13 cellular contexts compared by ENCODE assay signal in genomic region chr17:79028496-79029326, GRCh38. TPM values are rescaled to one million over a fixed set of nuclear protein-coding genes. Genes with fewer than 3 reads are reported as not detected.
DNase-seq lines count a peak whose midpoint lies in the region; ATAC-seq, FAIRE-seq and TF ChIP-seq lines count a peak whose summit lies in the region.
"Had no signal": no experiment of that assay in that cellular context is flagged by ENCODE, and none has a peak within 500 bp of the region (broad histone marks: within the 10 kb centered on the region; RNA-seq: fewer than 3 reads in every experiment).

No MANE protein-coding gene starts in this region.

- H3K9me3 Mint-ChIP-seq in Calu3 (ENCODE audit: low read depth, unreplicated experiment), result no peaks in the 10 kb centered on the region
- no peaks in the 10 kb centered on the region for H3K9me3 Mint-ChIP-seq in naive thymus-derived CD4-positive, alpha-beta T cell
- H3K9me3 Mint-ChIP-seq: brain, nephron had no signal

- no peak for ATAC-seq in HG03095 (IDR thresholded peaks at IDR 0.05; ENCODE audit: unreplicated experiment)
- ATAC-seq in naive thymus-derived CD4-positive, alpha-beta T cell, result no peak

- H3F3A ChIP-seq in Loucy (ENCODE audit: low read depth), result no peaks in the 10 kb centered on the region

- DNase-seq in Calu3 (no peak), endothelial cell of umbilical vein (ENCODE audit: low read depth, low spot score) (no peak), sigmoid colon (peak; percentile 59), germinal center (ENCODE audit: low spot score) (no peak), DMS153 (lab: John Stamatoyannopoulos, UW) (no peak)
- no peak for DNase-seq in naive thymus-derived CD4-positive, alpha-beta T cell
- DNase-seq: activated CD4-positive, alpha-beta T cell treated with anti-CD3 and anti-CD28 coated beads, Interleukin-2, amount 50 U/mL, for 1 hour; hippocampal formation; MV-4-11 had no signal

- CTCF ChIA-PET in Calu3 (lab: Charles Lee), result interaction anchor here (0.5 to 1.6 kb wide), 5 partner anchors 8 to 264 kb away, joined by 3 to 6 read pairs (median 5); no protein-coding TSS in a partner anchor
- CTCF ChIA-PET in endothelial cell of umbilical vein (lab: Charles Lee), result interaction anchor here (0.5 to 6.2 kb wide), 8 partner anchors 8 to 372 kb away, joined by 3 to 91 read pairs (median 4); partner anchors contain the start of gene CANT1
- CTCF ChIA-PET in naive thymus-derived CD4-positive, alpha-beta T cell (lab: Charles Lee), result no interaction called here

- no peaks in the 10 kb centered on the region for H3K79me2 ChIP-seq in Loucy (ENCODE audit: insufficient read depth, low read length)
- no peaks in the 10 kb centered on the region for H3K79me2 ChIP-seq in endothelial cell of umbilical vein (ENCODE audit: control insufficient read depth, insufficient read depth, low read length)

- no peaks in the 10 kb centered on the region for H3K9me1 ChIP-seq in endothelial cell of umbilical vein (replicated peaks; ENCODE audit: control insufficient read depth, extremely low read depth, insufficient read depth, low read length)

- H3K36me3 ChIP-seq in Loucy (ENCODE audit: insufficient read depth, low read length) (no peaks in the 10 kb centered on the region), endothelial cell of umbilical vein (ENCODE audit: control insufficient read depth in 2 of 2, extremely low read depth in 1 of 2, insufficient read depth in 2 of 2, low read length in 2 of 2) (no peaks in the 10 kb centered on the region), sigmoid colon (no peaks in the 10 kb centered on the region)
- no peaks in the 10 kb centered on the region for H3K36me3 ChIP-seq in naive thymus-derived CD4-positive, alpha-beta T cell (ENCODE audit: control insufficient read depth in 2 of 3, insufficient read depth in 3 of 3, low read length in 3 of 3)

- no peaks in the 10 kb centered on the region for H3K9me2 ChIP-seq in Loucy (replicated peaks; ENCODE audit: low read depth, low read length)

- H2AFZ ChIP-seq in Loucy (ENCODE audit: low read length), result no peak overlapping the region
- H2AFZ ChIP-seq in endothelial cell of umbilical vein (ENCODE audit: low read depth, low read length), result no peak overlapping the region

- no peak overlapping the region for H3K27ac Mint-ChIP-seq in Calu3 (ENCODE audit: unreplicated experiment)
- no peak overlapping the region for H3K27ac Mint-ChIP-seq in naive thymus-derived CD4-positive, alpha-beta T cell
- H3K27ac Mint-ChIP-seq: nephron had no signal

- intact Hi-C loops in Calu3 (cut with micrococcal nuclease; ENCODE audit: unreplicated experiment) (no loop called here), endothelial cell of umbilical vein (cut with micrococcal nuclease) (loop anchor here (1.0 kb wide), 1 partner anchor 8 kb away; no protein-coding TSS in a partner anchor), sigmoid colon (cut with DNase I) (no loop called here)
- intact Hi-C loops in naive thymus-derived CD4-positive, alpha-beta T cell (cut with micrococcal nuclease), result no loop called here

- no peak overlapping the region for H3K4me3 Mint-ChIP-seq in Calu3 (ENCODE audit: low read depth, unreplicated experiment)
- no peak overlapping the region for H3K4me3 Mint-ChIP-seq in naive thymus-derived CD4-positive, alpha-beta T cell
- H3K4me3 Mint-ChIP-seq: brain had no signal

- peak; percentile 23 for TF ChIP-seq CTCF in Calu3 (IDR thresholded peaks at IDR 0.05; ENCODE audit: unreplicated experiment)
- peak; percentile 47 for TF ChIP-seq CTCF in Loucy (conservative IDR thresholded peaks at IDR 0.05; ENCODE audit: low read length)
- TF ChIP-seq CTCF in endothelial cell of umbilical vein (IDR thresholded peaks at IDR 0.05; ENCODE audit: extremely low read depth in 1 of 2, insufficient read depth in 1 of 2, low read depth in 1 of 2, low read length in 2 of 2), result peak; percentile 9 to 13
- TF ChIP-seq CTCF in sigmoid colon (IDR thresholded peaks at IDR 0.05), result no peak

- dilution Hi-C loops in endothelial cell of umbilical vein (cut with MboI; ENCODE audit: extremely low pct_ligation_motif_present, low sequenced_read_pairs), result no loop called here

- POLR2A ChIA-PET in endothelial cell of umbilical vein (lab: Charles Lee), result no interaction called here
- POLR2A ChIA-PET in naive thymus-derived CD4-positive, alpha-beta T cell (lab: Charles Lee), result no interaction called here

- TF ChIP-seq POLR2A in endothelial cell of umbilical vein (IDR thresholded peaks at IDR 0.05; ENCODE audit: low read depth, low read length) (no peak), sigmoid colon (IDR thresholded peaks at IDR 0.05) (no peak)

- TF ChIP-seq EP300 in sigmoid colon (IDR thresholded peaks at IDR 0.05), result no peak

- no peak overlapping the region for H3K27ac ChIP-seq in endothelial cell of umbilical vein (ENCODE audit: insufficient read depth, low read depth, low read length)
- H3K27ac ChIP-seq in sigmoid colon, result peak overlapping the region; percentile 60 to 81 (median 76)
- H3K27ac ChIP-seq in naive thymus-derived CD4-positive, alpha-beta T cell (ENCODE audit: low read depth, low read length), result no peak overlapping the region

- peaks cover 20% of the 10 kb centered on the region for H3K36me3 Mint-ChIP-seq in Calu3 (ENCODE audit: insufficient read depth, unreplicated experiment)
- H3K36me3 Mint-ChIP-seq in naive thymus-derived CD4-positive, alpha-beta T cell, result no peaks in the 10 kb centered on the region
- H3K36me3 Mint-ChIP-seq: brain had no signal

- H3K9me3 ChIP-seq in Loucy (ENCODE audit: insufficient read depth, low read depth, low read length) (no peaks in the 10 kb centered on the region), endothelial cell of umbilical vein (replicated peaks; ENCODE audit: control insufficient read depth, insufficient read depth, low read length) (no peaks in the 10 kb centered on the region), sigmoid colon (no peaks in the 10 kb centered on the region)
- no peaks in the 10 kb centered on the region for H3K9me3 ChIP-seq in naive thymus-derived CD4-positive, alpha-beta T cell (ENCODE audit: control insufficient read depth in 2 of 3, low read length in 3 of 3)

- BruUV-seq in Calu3 (replicated peaks; lab: Mats Ljungman, UMichigan) (no TSS peak), endothelial cell of umbilical vein (replicated peaks; lab: Mats Ljungman, UMichigan) (no TSS peak)

- H3K27me3 ChIP-seq in Loucy (ENCODE audit: insufficient read depth, low read length, poor library complexity, severe bottlenecking) (no peaks in the 10 kb centered on the region), endothelial cell of umbilical vein (ENCODE audit: control insufficient read depth in 2 of 2, insufficient read depth in 2 of 2, low read length in 2 of 2) (peaks cover 0 to 20% of the 10 kb centered on the region in 2 experiments), sigmoid colon (no peaks in the 10 kb centered on the region)
- no peaks in the 10 kb centered on the region for H3K27me3 ChIP-seq in naive thymus-derived CD4-positive, alpha-beta T cell (ENCODE audit: control insufficient read depth in 2 of 2, insufficient read depth in 2 of 2, low read length in 2 of 2)

- H3K9ac ChIP-seq in Loucy (ENCODE audit: low read depth, low read length, poor library complexity, severe bottlenecking) (no peak overlapping the region), endothelial cell of umbilical vein (replicated peaks; ENCODE audit: extremely low read depth, insufficient read depth, low read length) (no peak overlapping the region)

- 77 to 79% methylated on average over 17 of the region's 17 CpGs for WGBS in sigmoid colon, 2 donors

- no peaks in the 10 kb centered on the region for H4K20me1 ChIP-seq in Loucy (ENCODE audit: insufficient read depth, low read length, poor library complexity, severe bottlenecking)
- no peaks in the 10 kb centered on the region for H4K20me1 ChIP-seq in endothelial cell of umbilical vein (replicated peaks; ENCODE audit: control insufficient read depth, extremely low read depth, insufficient read depth, low read length)

- FAIRE-seq in endothelial cell of umbilical vein (lab: Jason Lieb, UNC), result peak; percentile 24

- no peak overlapping the region for H3K4me3 ChIP-seq in Loucy (ENCODE audit: low read length, poor library complexity, severe bottlenecking)
- H3K4me3 ChIP-seq in endothelial cell of umbilical vein (replicated peaks in 1 of 3; ENCODE audit: insufficient read depth in 1 of 3, low read depth in 1 of 3, low read length in 3 of 3), result no peak overlapping the region
- H3K4me3 ChIP-seq in sigmoid colon, result no peak overlapping the region
- H3K4me3 ChIP-seq in naive thymus-derived CD4-positive, alpha-beta T cell (ENCODE audit: low read length), result no peak overlapping the region

- H3K4me2 ChIP-seq in Loucy (ENCODE audit: low read depth, low read length, poor library complexity, severe bottlenecking) (no peak overlapping the region), endothelial cell of umbilical vein (ENCODE audit: insufficient read depth, low read length) (no peak overlapping the region)

- H3K4me1 ChIP-seq in Loucy (ENCODE audit: insufficient read depth, low read length, poor library complexity, severe bottlenecking) (peaks cover 7% of the 10 kb centered on the region), endothelial cell of umbilical vein (ENCODE audit: control insufficient read depth, extremely low read depth, insufficient read depth, low read length) (peaks cover 28% of the 10 kb centered on the region), sigmoid colon (peaks cover 0 to 56% (median 51%) of the 10 kb centered on the region in 4 donors)
- H3K4me1 ChIP-seq in naive thymus-derived CD4-positive, alpha-beta T cell (ENCODE audit: control insufficient read depth in 2 of 2, insufficient read depth in 2 of 2, low read length in 2 of 2), result peaks cover 4% of the 10 kb centered on the region in 2 donors

- peaks cover 18% of the 10 kb centered on the region for H3K27me3 Mint-ChIP-seq in Calu3 (ENCODE audit: unreplicated experiment)
- peaks cover 0 to 46% (median 17%) of the 10 kb centered on the region in 5 donors for H3K27me3 Mint-ChIP-seq in naive thymus-derived CD4-positive, alpha-beta T cell

- H3K4me1 Mint-ChIP-seq in Calu3 (ENCODE audit: low read depth, unreplicated experiment), result peaks cover 23% of the 10 kb centered on the region
- peaks cover 0 to 6% (median 4%) of the 10 kb centered on the region in 7 donors for H3K4me1 Mint-ChIP-seq in naive thymus-derived CD4-positive, alpha-beta T cell

RNA-seq across cellular contexts. Expression of gene C1QTNF1, which starts 4.7 kb away (rescaled TPM):
- total RNA-seq in Calu3 (2022), result 3.1 and 3.3 TPM in 2 replicates
- 3.8 and 4.0 TPM in 2 replicates for total RNA-seq in endothelial cell of umbilical vein
- 2.5 and 3.1 TPM in 2 replicates for polyA plus RNA-seq in endothelial cell of umbilical vein
- 1.6 and 1.7 TPM in 2 replicates for polyA plus RNA-seq in endothelial cell of umbilical vein (2011; cell fraction: cytosol; rRNA removed)
- polyA plus RNA-seq in endothelial cell of umbilical vein (2011; cell fraction: nucleus; rRNA removed), result 0.76 and 1.2 TPM in 2 replicates
- 0.83 and 1.5 TPM in 2 replicates for polyA plus RNA-seq in endothelial cell of umbilical vein (2012)
- 0.66 and 0.79 TPM in 2 replicates for polyA minus RNA-seq in endothelial cell of umbilical vein
- polyA minus RNA-seq in endothelial cell of umbilical vein (2011; cell fraction: cytosol; rRNA and poly(A)+ RNA removed), result not detected
- polyA minus RNA-seq in endothelial cell of umbilical vein (2011; cell fraction: nucleus; rRNA and poly(A)+ RNA removed), result 0.34 and 0.53 TPM in 2 replicates
- total RNA-seq in sigmoid colon, result 10 to 100 TPM; 14.8 to 31.4 (median 26.2) TPM
- 10 to 100 TPM in 1 of 3 donors, 1 to 10 TPM in 2; 1.4 to 34.6 (median 4.8) TPM for polyA plus RNA-seq in sigmoid colon
- under 1 TPM in 1 of 5 experiments, not detected in 4; 0.10 TPM for total RNA-seq in naive thymus-derived CD4-positive, alpha-beta T cell
- not detected for polyA plus RNA-seq in naive thymus-derived CD4-positive, alpha-beta T cell

RNA-seq across cellular contexts. Expression of gene CANT1, which starts 19.1 kb away (rescaled TPM):
- total RNA-seq in Calu3 (2022) (95.7 and 115 TPM in 2 replicates), endothelial cell of umbilical vein (76.4 and 93.6 TPM in 2 replicates), sigmoid colon (10 to 100 TPM; 11.1 to 19.1 (median 13.4) TPM)
- polyA plus RNA-seq in endothelial cell of umbilical vein (85.0 and 95.4 TPM in 2 replicates), sigmoid colon (100 to 1,000 TPM in 1 of 3 donors, 10 to 100 TPM in 2; 51.1 to 132 (median 60.3) TPM)
- 59.3 and 68.6 TPM in 2 replicates for polyA plus RNA-seq in endothelial cell of umbilical vein (2011; cell fraction: cytosol; rRNA removed)
- polyA plus RNA-seq in endothelial cell of umbilical vein (2011; cell fraction: nucleus; rRNA removed), result 45.2 and 48.6 TPM in 2 replicates
- 72.2 and 72.9 TPM in 2 replicates for polyA plus RNA-seq in endothelial cell of umbilical vein (2012)
- polyA minus RNA-seq in endothelial cell of umbilical vein, result 78.7 and 93.9 TPM in 2 replicates
- polyA minus RNA-seq in endothelial cell of umbilical vein (2011; cell fraction: cytosol; rRNA and poly(A)+ RNA removed), result 25.1 TPM
- 29.4 and 42.9 TPM in 2 replicates for polyA minus RNA-seq in endothelial cell of umbilical vein (2011; cell fraction: nucleus; rRNA and poly(A)+ RNA removed)
- 10 to 100 TPM; 40.1 to 82.2 (median 43.0) TPM for total RNA-seq in naive thymus-derived CD4-positive, alpha-beta T cell
- polyA plus RNA-seq in naive thymus-derived CD4-positive, alpha-beta T cell, result 10 to 100 TPM; 11.2 to 11.4 TPM

RNA-seq across cellular contexts. Expression of gene ENGASE, which starts 45.9 kb away (rescaled TPM):
- 57.1 and 58.0 TPM in 2 replicates for total RNA-seq in Calu3 (2022)
- total RNA-seq in endothelial cell of umbilical vein, result 20.8 and 27.2 TPM in 2 replicates
- polyA plus RNA-seq in endothelial cell of umbilical vein, result 10.5 and 13.7 TPM in 2 replicates
- polyA plus RNA-seq in endothelial cell of umbilical vein (2011; cell fraction: cytosol; rRNA removed), result 3.0 and 4.6 TPM in 2 replicates
- polyA plus RNA-seq in endothelial cell of umbilical vein (2011; cell fraction: nucleus; rRNA removed), result 142 and 147 TPM in 2 replicates
- polyA plus RNA-seq in endothelial cell of umbilical vein (2012), result 17.2 and 26.3 TPM in 2 replicates
- polyA minus RNA-seq in endothelial cell of umbilical vein, result 15.6 and 21.1 TPM in 2 replicates
- 9.3 TPM for polyA minus RNA-seq in endothelial cell of umbilical vein (2011; cell fraction: cytosol; rRNA and poly(A)+ RNA removed)
- polyA minus RNA-seq in endothelial cell of umbilical vein (2011; cell fraction: nucleus; rRNA and poly(A)+ RNA removed), result 20.5 and 27.4 TPM in 2 replicates
- total RNA-seq in sigmoid colon, result 10 to 100 TPM; 14.3 to 26.3 (median 14.4) TPM
- 10 to 100 TPM in 2 of 3 donors, 1 to 10 TPM in 1; 7.2 to 55.9 (median 10.6) TPM for polyA plus RNA-seq in sigmoid colon
- 100 to 1,000 TPM in 2 of 5 experiments, 10 to 100 TPM in 3; 41.5 to 214 (median 85.9) TPM for total RNA-seq in naive thymus-derived CD4-positive, alpha-beta T cell
- 1 to 10 TPM; 3.8 to 6.4 TPM for polyA plus RNA-seq in naive thymus-derived CD4-positive, alpha-beta T cell

RNA-seq across cellular contexts. Expression of gene LGALS3BP, which starts 49.0 kb away (rescaled TPM):
- total RNA-seq in Calu3 (2022), result 747 and 1,100 TPM in 2 replicates
- total RNA-seq in endothelial cell of umbilical vein, result 0.76 and 1.3 TPM in 2 replicates
- polyA plus RNA-seq in endothelial cell of umbilical vein, result 0.77 and 1.3 TPM in 2 replicates
- polyA plus RNA-seq in endothelial cell of umbilical vein (2011; cell fraction: cytosol; rRNA removed), result 0.41 and 0.48 TPM in 2 replicates
- polyA plus RNA-seq in endothelial cell of umbilical vein (2011; cell fraction: nucleus; rRNA removed), result 2.1 and 2.2 TPM in 2 replicates
- polyA plus RNA-seq in endothelial cell of umbilical vein (2012), result 0.83 and 1.7 TPM in 2 replicates
- polyA minus RNA-seq in endothelial cell of umbilical vein, result 0.28 and 1.6 TPM in 2 replicates
- 171 TPM for polyA minus RNA-seq in endothelial cell of umbilical vein (2011; cell fraction: cytosol; rRNA and poly(A)+ RNA removed)
- 0.19 and 1.2 TPM in 2 replicates for polyA minus RNA-seq in endothelial cell of umbilical vein (2011; cell fraction: nucleus; rRNA and poly(A)+ RNA removed)
- total RNA-seq in sigmoid colon, result 100 to 1,000 TPM; 134 to 277 (median 186) TPM
- polyA plus RNA-seq in sigmoid colon, result 100 to 1,000 TPM in 2 of 3 donors, 10 to 100 TPM in 1; 92.5 to 415 (median 138) TPM
- 100 to 1,000 TPM in 1 of 5 experiments, 10 to 100 TPM in 4; 44.7 to 267 (median 53.9) TPM for total RNA-seq in naive thymus-derived CD4-positive, alpha-beta T cell
- 100 to 1,000 TPM; 116 to 122 TPM for polyA plus RNA-seq in naive thymus-derived CD4-positive, alpha-beta T cell

Comparison
In these comparisons a context has a peak if more than half of its experiments do, and no peak if none do; other contexts are left out.
1. CTCF ChIP-seq: peak in Calu3 (single experiment), Loucy (single experiment) and endothelial cell of umbilical vein (2 of 2); none in sigmoid colon (0 of 4).
2. H3K27ac ChIP-seq: peak in sigmoid colon (4 of 4); none in endothelial cell of umbilical vein (single experiment) and naive thymus-derived CD4-positive, alpha-beta T cell (single experiment).